ENCODE assay signal across 8 cellular contexts in the genomic region with DNA sequence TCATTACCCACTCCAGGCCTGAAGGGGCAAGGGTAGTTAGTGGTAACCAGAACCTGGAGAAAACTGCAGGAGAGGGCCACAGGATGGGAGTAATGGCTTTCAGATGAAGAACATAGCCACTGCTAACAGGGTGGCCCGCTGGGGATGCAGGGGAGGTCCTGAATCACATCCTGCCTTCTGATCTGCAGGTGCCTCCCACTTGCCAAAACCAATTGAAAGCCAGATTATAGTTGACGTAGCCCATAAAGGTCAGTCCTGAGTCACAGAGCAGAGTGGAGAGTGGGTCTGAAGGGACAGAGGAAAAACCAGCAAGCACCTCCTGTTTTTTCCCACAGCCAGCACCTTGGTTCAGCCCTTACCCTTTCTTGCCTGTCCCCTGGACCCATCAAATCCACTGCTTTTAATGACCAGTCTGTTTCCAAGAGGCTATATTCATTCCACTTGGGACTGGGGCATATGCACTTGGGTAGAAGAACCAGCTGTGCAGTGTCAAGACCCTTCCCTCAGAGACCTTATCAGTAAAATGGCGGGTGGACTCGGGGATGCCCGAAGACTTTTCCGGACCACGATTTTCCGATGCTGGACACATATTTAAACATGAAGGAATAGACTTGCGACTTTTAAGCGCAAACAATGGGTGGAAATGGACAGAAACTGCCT. TPM values are rescaled to one million over a fixed set of nuclear protein-coding genes. Genes with fewer than 3 reads are reported as not detected.
DNase-seq lines count a peak whose midpoint lies in the region; ATAC-seq and TF ChIP-seq lines count a peak whose summit lies in the region.

No MANE protein-coding gene starts in this region.

- ATAC-seq in upper lobe of left lung (ENCODE audit: low FRiP score in 2 of 2), result peak; percentile 38 to 66
- ATAC-seq in HG03159 (IDR thresholded peaks at IDR 0.05; ENCODE audit: unreplicated experiment), result no peak

- TF ChIP-seq EP300 in upper lobe of left lung (IDR thresholded peaks at IDR 0.05), result no peak

- H3K4me1 Mint-ChIP-seq in nephron, result peaks cover 25% of the 10 kb centered on the region

- H3K27me3 Mint-ChIP-seq in nephron (ENCODE audit: low read depth), result peaks cover 42% of the 10 kb centered on the region

- WGBS in upper lobe of left lung, 2 donors, result 8 to 10% methylated on average over 10 of the region's 10 CpGs

- peaks cover 8% of the 10 kb centered on the region for H3K9me3 Mint-ChIP-seq in nephron

- TF ChIP-seq CTCF in nephron (IDR thresholded peaks at IDR 0.05; ENCODE audit: unreplicated experiment in 3 of 3) (no peak), upper lobe of left lung (IDR thresholded peaks at IDR 0.05) (peak in 1 of 6 experiments; percentile 12)

- H3K27ac ChIP-seq in upper lobe of left lung, result peak overlapping the region; percentile 82 to 89 (median 86)

- H3K9me3 ChIP-seq in upper lobe of left lung, result no peaks in the 10 kb centered on the region

- peak in 1 of 4 donors; percentile 5 for TF ChIP-seq POLR2A in upper lobe of left lung (IDR thresholded peaks at IDR 0.05)

- no peaks in the 10 kb centered on the region for H3K36me3 ChIP-seq in upper lobe of left lung

- H3K27me3 ChIP-seq in upper lobe of left lung, result peaks cover 0 to 9% (median 2%) of the 10 kb centered on the region in 4 donors

- peaks cover 7% of the 10 kb centered on the region for H3K36me3 Mint-ChIP-seq in nephron (ENCODE audit: low read depth)

- peaks cover 8 to 34% (median 28%) of the 10 kb centered on the region in 4 donors for H3K4me1 ChIP-seq in upper lobe of left lung

- peak overlapping the region; percentile 92 to 95 (median 93) for H3K4me3 Mint-ChIP-seq in nephron

- peak overlapping the region; percentile 14 to 56 (median 46) for H3K27ac Mint-ChIP-seq in nephron

- H3K4me3 ChIP-seq in upper lobe of left lung, result peak overlapping the region; percentile 56 to 78 (median 65)

- DNase-seq in stimulated activated naive CD4-positive, alpha-beta T cell treated with Interleukin-2 at 50 U/mL for 16 hours (lab: John Stamatoyannopoulos, UW), result peak; percentile 31
- DNase-seq in stimulated activated naive CD4-positive, alpha-beta T cell (lab: John Stamatoyannopoulos, UW), result no peak
- DNase-seq in NCI-H2227 (lab: John Stamatoyannopoulos, UW; ENCODE audit: unreplicated experiment) (peak; percentile 64), fibroblast of the conjunctiva (ENCODE audit: low read depth) (peak; percentile 60), upper lobe of left lung (peak in 1 of 2 donors; percentile 49)
- peak; percentile 17 for DNase-seq in activated T-cell treated with anti-CD3 and anti-CD28 coated beads, Interleukin-2, amount 50 U/mL, for 1 hour

RNA-seq across cellular contexts. Expression of gene SLC35G2, which starts 0.6 kb away (rescaled TPM):
- total RNA-seq in upper lobe of left lung, result 10 to 100 TPM in 1 of 6 donors, 1 to 10 TPM in 5; 3.3 to 10.5 (median 6.5) TPM

RNA-seq across cellular contexts. Expression of gene NCK1, which starts 43.7 kb away (rescaled TPM):
- 10 to 100 TPM; 26.2 to 61.7 (median 44.8) TPM for total RNA-seq in upper lobe of left lung

Comparison
In these comparisons a context has a peak if more than half of its experiments do, and no peak if none do; other contexts are left out.
1. DNase-seq: peak in stimulated activated naive CD4-positive, alpha-beta T cell treated with Interleukin-2 at 50 U/mL for 16 hours (single experiment), NCI-H2227 (single experiment), activated T-cell treated with anti-CD3 and anti-CD28 coated beads, Interleukin-2, amount 50 U/mL, for 1 hour (single experiment) and fibroblast of the conjunctiva (single experiment); none in stimulated activated naive CD4-positive, alpha-beta T cell (0 of 6).